Comparison of ENCODE assay signal across 21 cellular contexts in genomic region chr3:193980326-193980725, GRCh38.
"Had no signal": no experiment of that assay in that cellular context is flagged by ENCODE, and none has a peak within 500 bp of the region (broad histone marks: within the 10 kb centered on the region; RNA-seq: fewer than 3 reads in every experiment).

No MANE protein-coding gene starts in this region.

- H3K4me3 ChIP-seq: ascending aorta, mucosa of descending colon, neural progenitor cell, prostate gland, right lobe of liver, smooth muscle cell, stomach had no signal

- H2AFZ ChIP-seq: neural progenitor cell had no signal

- H3K4me2 ChIP-seq: neural progenitor cell, smooth muscle cell had no signal

- H3K27me3 ChIP-seq: ascending aorta, neural progenitor cell, right lobe of liver, stomach had no signal

- H3K4me1 ChIP-seq: prostate gland had no signal

- H3K36me3 ChIP-seq: ascending aorta, neural progenitor cell, prostate gland, right lobe of liver, stomach had no signal

- H3K9me3 ChIP-seq: ascending aorta, mucosa of descending colon, prostate gland, right lobe of liver, stomach had no signal

- H3K9ac ChIP-seq: neural progenitor cell had no signal

- DNase-seq: activated CD4-positive, alpha-beta T cell treated with anti-CD3 and anti-CD28 coated beads, Interleukin-2, amount 10 ng/mL, durations not matched to agents 7 days and 5 days; activated CD8-positive, alpha-beta memory T cell treated with anti-CD3 and anti-CD28 coated beads, Interleukin-2, amount 50 U/mL, for 48 hours; activated effector memory CD4-positive, alpha-beta T cell treated with anti-CD3 and anti-CD28 coated beads, Interleukin-2, amount 50 U/mL, for 16 hours; activated T-cell treated with anti-CD3 and anti-CD28 coated beads, Interleukin-2, amount 50 U/mL, for 72 hours; effector memory CD4-positive, alpha-beta T cell; foreskin melanocyte; glutamatergic neuron; hypothalamus; islet precursor cell; mucosa of descending colon; naive B cell; right lobe of liver; stimulated activated CD4-positive, alpha-beta T cell treated with anti-CD3 and anti-CD28 coated beads, Interleukin-4, amount 100 ng/mL, for 24 hours; stomach; T-cell; T-helper 9 cell had no signal

- H3K27ac ChIP-seq: ascending aorta, neural progenitor cell, prostate gland, right lobe of liver, stomach had no signal

- ATAC-seq: activated T-cell treated with anti-CD3 and anti-CD28 coated beads, Interleukin-2, amount 50 U/mL, for 72 hours; left lobe of liver; T-cell had no signal
